Comparison of ENCODE assay signal across 8 cellular contexts in the genomic region with DNA sequence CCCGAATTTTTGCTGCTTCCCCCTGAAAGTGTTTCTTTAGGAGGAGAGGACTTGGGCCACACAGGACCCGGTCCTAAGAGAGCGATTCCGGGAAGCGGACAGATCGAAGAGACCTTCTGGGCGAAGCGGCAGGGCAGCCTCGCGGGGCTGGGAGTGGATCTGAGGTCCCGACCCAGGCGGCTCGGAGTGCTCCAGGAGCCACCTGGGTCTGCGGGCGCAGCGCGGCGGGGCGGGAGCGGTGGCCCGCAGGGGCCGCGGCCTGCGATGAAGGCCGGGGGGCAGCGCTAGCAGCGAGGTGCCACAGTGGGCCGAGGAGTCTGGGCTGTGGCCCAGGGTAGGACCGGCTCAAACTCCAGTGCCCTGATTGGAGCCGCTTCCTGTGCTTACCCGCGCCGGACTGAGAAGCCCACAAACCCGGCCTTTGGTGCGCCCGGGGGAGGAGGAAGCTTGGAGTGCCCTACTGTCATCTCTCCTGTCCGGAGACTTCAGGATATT.
A peak's percentile ranks its signal among the peaks of the same experiment; 100 is the strongest.
DNase-seq lines count a peak whose midpoint lies in the region; ATAC-seq lines count a peak whose summit lies in the region.

No MANE protein-coding gene starts in this region.

- H3K36me3 ChIP-seq in iPS-18a (ENCODE audit: control insufficient read depth, low read depth, low read length) = no peaks in the 10 kb centered on the region

- peaks cover 66% of the 10 kb centered on the region for H3K4me1 ChIP-seq in iPS-18a (ENCODE audit: control insufficient read depth, low read depth, low read length)

- H3K27ac ChIP-seq in angular gyrus (ENCODE audit: low read depth, low read length) (peak overlapping the region; percentile 84), iPS-18a (ENCODE audit: low read length) (no peak overlapping the region)

- DNase-seq in HCEC 1CT (peak; percentile 25), skeletal muscle cell (ENCODE audit: low read depth) (no peak), DMS114 treated with DMSO at 0.1 percent for 48 hours (lab: John Stamatoyannopoulos, UW; ENCODE audit: unreplicated experiment) (no peak), KBM-7 (no peak)

- in situ Hi-C loops in KBM-7 (cut with MboI; ENCODE audit: low pct_unique_long_range_greater_than_20kb, low sequenced_read_pairs) = no loop called here

- H3K9ac ChIP-seq in iPS-18a (ENCODE audit: low read length) = peak overlapping the region; percentile 60

- no peak for ATAC-seq in GM19324 (IDR thresholded peaks at IDR 0.05; ENCODE audit: low FRiP score, unreplicated experiment)
- no peak for ATAC-seq in GM18511 (IDR thresholded peaks at IDR 0.05; ENCODE audit: unreplicated experiment)

- H3K4me3 ChIP-seq in iPS-18a (ENCODE audit: low read length) (peak overlapping the region; percentile 75), skeletal muscle cell (ENCODE audit: low read depth, low read length) (peak overlapping the region; percentile 74)

- H3K9me3 ChIP-seq in iPS-18a (ENCODE audit: control insufficient read depth, low read depth, low read length) = no peaks in the 10 kb centered on the region

- H3K27me3 ChIP-seq in iPS-18a (ENCODE audit: control insufficient read depth, insufficient read depth, low read length) = peaks cover 52% of the 10 kb centered on the region
